ENCODE assay signal across 27 cellular contexts in genomic region chr20:60121903-60122302, GRCh38.
"Had no signal": no experiment of that assay in that cellular context is flagged by ENCODE, and none has a peak within 500 bp of the region (broad histone marks: within the 10 kb centered on the region; RNA-seq: fewer than 3 reads in every experiment).

No MANE protein-coding gene starts in this region.

- FAIRE-seq: urothelium cell line had no signal

- H3K4me1 ChIP-seq: stomach, suprapubic skin, testis, thyroid gland, tibial artery, transverse colon, upper lobe of right lung, uterus had no signal

- H3K4me3 ChIP-seq: stomach, suprapubic skin, testis, thoracic aorta, thyroid gland, tibial artery, tibial nerve, transverse colon, upper lobe of left lung, upper lobe of right lung, uterus, vagina had no signal

- H3K36me3 ChIP-seq: stomach, suprapubic skin, thoracic aorta, thyroid gland, tibial artery, tibial nerve, transverse colon, upper lobe of left lung, upper lobe of right lung, uterus, vagina had no signal

- H3K9me3 ChIP-seq: stomach, suprapubic skin, testis, thoracic aorta, thyroid gland, tibial artery, tibial nerve, transverse colon, upper lobe of left lung, upper lobe of right lung, uterus, vagina had no signal

- ATAC-seq: stimulated activated effector memory CD8-positive, alpha-beta T cell treated with anti-CD3 and anti-CD28 coated beads, Interleukin-12 subunit alpha, Interleukin-12 subunit beta, amount 100 ng/mL, for 72 hours; stimulated activated memory B cell treated with anti-CD40 and anti-IgM and Interleukin-4, amounts not matched to agents 10 μg/mL and 1 μg/mL and 100 μg/mL, for 72 hours; stimulated activated naive B cell treated with anti-CD40 and anti-IgM and Interleukin-4, amounts not matched to agents 10 μg/mL and 1 μg/mL and 100 μg/mL, for 72 hours; stimulated activated naive CD8-positive, alpha-beta T cell treated with anti-CD3 and anti-CD28 coated beads, Interleukin-15, amount 100 ng/mL, for 72 hours; stimulated activated naive CD8-positive, alpha-beta T cell treated with anti-CD3 and anti-CD28 coated beads, Interleukin-15, Interleukin-2, amounts not matched to agents 100 U/mL and 50 U/mL, for 24 hours; upper lobe of right lung had no signal

- DNase-seq: stimulated activated CD4-positive, alpha-beta T cell treated with anti-CD3 and anti-CD28 coated beads, Interleukin-2, amount 100 ng/mL, for 48 hours; stimulated activated CD4-positive, alpha-beta T cell treated with anti-CD3 and anti-CD28 coated beads, Interleukin-4, amount 100 ng/mL, for 1 hour; stimulated activated CD4-positive, alpha-beta T cell treated with anti-CD3 and anti-CD28 coated beads, Interleukin-4, amount 100 ng/mL, for 24 hours; stimulated activated CD4-positive, alpha-beta T cell treated with anti-CD3 and anti-CD28 coated beads, Interleukin-4, amount 100 ng/mL, for 4 hours; stimulated activated CD8-positive, alpha-beta memory T cell treated with anti-CD3 and anti-CD28 coated beads, Interleukin-4, amount 100 ng/mL, for 48 hours; stimulated activated naive B cell treated with anti-CD40 and anti-IgM and Interleukin-4, amounts not matched to agents 10 μg/mL and 1 μg/mL and 100 μg/mL, for 72 hours; stimulated activated naive CD4-positive, alpha-beta T cell; stimulated activated naive CD4-positive, alpha-beta T cell treated with Interleukin-2 at 50 U/mL for 16 hours; stimulated activated naive CD8-positive, alpha-beta T cell treated with anti-CD3 and anti-CD28 coated beads, Interleukin-15, amount 100 ng/mL, for 72 hours; stimulated activated naive CD8-positive, alpha-beta T cell treated with anti-CD3 and anti-CD28 coated beads, Interleukin-15, Interleukin-2, amounts not matched to agents 100 U/mL and 50 U/mL, for 24 hours; stomach; substantia nigra; testis; thyroid gland; tibial artery; transverse colon; trophoblast cell; upper lobe of left lung; upper lobe of right lung; uterus had no signal

- H3K27ac ChIP-seq: stomach, suprapubic skin, testis, thoracic aorta, thyroid gland, tibial artery, tibial nerve, transverse colon, upper lobe of left lung, upper lobe of right lung, uterus, vagina had no signal

- H3K27me3 ChIP-seq: testis, thyroid gland, tibial nerve, upper lobe of left lung, upper lobe of right lung, uterus, vagina had no signal
